In genomic region chr5:62475072-62475471, GRCh38 we compare ENCODE assay signal across 17 cellular contexts.
DNase-seq lines count a peak whose midpoint lies in the region; ATAC-seq and TF ChIP-seq lines count a peak whose summit lies in the region.
"Had no signal": no experiment of that assay in that cellular context is flagged by ENCODE, and none has a peak within 500 bp of the region (broad histone marks: within the 10 kb centered on the region; RNA-seq: fewer than 3 reads in every experiment).

No MANE protein-coding gene starts in this region.

- peak; percentile 31 for DNase-seq in BJ (ENCODE audit: low read depth)
- peak; percentile 25 for DNase-seq in amniotic stem cell (lab: John Stamatoyannopoulos, UW)
- peak; percentile 86 for DNase-seq in glomerular visceral epithelial cell (ENCODE audit: extremely low spot score)
- DNase-seq in caudate nucleus (lab: John Stamatoyannopoulos, UW) = no peak
- DNase-seq in activated naive CD8-positive, alpha-beta T cell treated with anti-CD3 and anti-CD28 coated beads, Interleukin-2, amount 50 U/mL, for 24 hours = no peak
- DNase-seq: C1 segment of cervical spinal cord; gastrocnemius medialis; left ventricle myocardium superior; NCI-H1105; NCI-H524 treated with DMSO at 0.1 percent for 48 hours; SIG-M5; stimulated activated CD8-positive, alpha-beta memory T cell treated with anti-CD3 and anti-CD28 coated beads, Interleukin-4, amount 100 ng/mL, for 48 hours had no signal

- 0 out of 2 replicates have a peak, but pooled peaks have one; percentile 6 for TF ChIP-seq RAD21 in Ishikawa (IDR thresholded peaks at IDR 0.05; ENCODE audit: low read depth)

- CTCF ChIA-PET in BJ (lab: Yijun Ruan, JAX) = interaction anchor here (0.6 to 1.7 kb wide), 2 partner anchors 11 to 77 kb away, joined by 3 to 5 read pairs; no protein-coding TSS in a partner anchor

- H3K9me3 Mint-ChIP-seq in activated naive CD8-positive, alpha-beta T cell treated with anti-CD3 and anti-CD28 coated beads, Interleukin-2, amount 50 U/mL, for 24 hours = no peaks in the 10 kb centered on the region
- H3K9me3 Mint-ChIP-seq: activated T-helper 1 cell treated with anti-CD3 and anti-CD28 coated beads, Interleukin-12 subunit alpha, Interleukin-12 subunit beta, Interleukin-2, Interleukin-4 antibody, amounts not matched to agents 30 ng/mL and 10 ng/mL and 1 ng/mL, durations not matched to agents 14 hours and 24 hours and 36 hours had no signal

- H3K4me1 Mint-ChIP-seq in activated naive CD8-positive, alpha-beta T cell treated with anti-CD3 and anti-CD28 coated beads, Interleukin-2, amount 50 U/mL, for 24 hours = no peaks in the 10 kb centered on the region

- H3K4me3 ChIP-seq in BJ (ENCODE audit: low read depth, low read length) = no peak overlapping the region
- H3K4me3 ChIP-seq: gastrocnemius medialis had no signal

- POLR2A ChIA-PET in BJ (lab: Charles Lee) = no interaction called here

- no peaks in the 10 kb centered on the region for H3K27me3 Mint-ChIP-seq in activated naive CD8-positive, alpha-beta T cell treated with anti-CD3 and anti-CD28 coated beads, Interleukin-2, amount 50 U/mL, for 24 hours

- no peak for ATAC-seq in activated naive CD8-positive, alpha-beta T cell treated with anti-CD3 and anti-CD28 coated beads, Interleukin-2, amount 50 U/mL, for 24 hours
- ATAC-seq in GM19467 (IDR thresholded peaks at IDR 0.05; ENCODE audit: unreplicated experiment) (no peak), HG03159 (IDR thresholded peaks at IDR 0.05; ENCODE audit: unreplicated experiment) (no peak)
- ATAC-seq: gastrocnemius medialis, left ventricle myocardium superior had no signal

- TF ChIP-seq EP300 in Ishikawa (IDR thresholded peaks at IDR 0.05; ENCODE audit: borderline replicate concordance) = 0 out of 2 replicates have a peak, but pooled peaks have one; percentile 53

- no peaks in the 10 kb centered on the region for H3K27me3 ChIP-seq in BJ (ENCODE audit: control insufficient read depth, insufficient read depth, low read length)
- H3K27me3 ChIP-seq: gastrocnemius medialis, neutrophil had no signal

- no peak for TF ChIP-seq CTCF in BJ (IDR thresholded peaks at IDR 0.05; ENCODE audit: insufficient read depth, low read depth, low read length)

- peaks cover 30% of the 10 kb centered on the region for H3K36me3 Mint-ChIP-seq in activated naive CD8-positive, alpha-beta T cell treated with anti-CD3 and anti-CD28 coated beads, Interleukin-2, amount 50 U/mL, for 24 hours (ENCODE audit: low read depth)

- H3K27ac ChIP-seq in caudate nucleus (ENCODE audit: low read depth, low read length) = no peak overlapping the region
- H3K27ac ChIP-seq: gastrocnemius medialis, neutrophil had no signal

- H3K4me3 Mint-ChIP-seq in activated naive CD8-positive, alpha-beta T cell treated with anti-CD3 and anti-CD28 coated beads, Interleukin-2, amount 50 U/mL, for 24 hours = no peak overlapping the region
- H3K4me3 Mint-ChIP-seq: activated T-helper 1 cell treated with anti-CD3 and anti-CD28 coated beads, Interleukin-12 subunit alpha, Interleukin-12 subunit beta, Interleukin-2, Interleukin-4 antibody, amounts not matched to agents 30 ng/mL and 10 ng/mL and 1 ng/mL, durations not matched to agents 14 hours and 24 hours and 36 hours had no signal

- H3K27ac Mint-ChIP-seq in activated naive CD8-positive, alpha-beta T cell treated with anti-CD3 and anti-CD28 coated beads, Interleukin-2, amount 50 U/mL, for 24 hours = no peak overlapping the region
- H3K27ac Mint-ChIP-seq: activated T-helper 1 cell treated with anti-CD3 and anti-CD28 coated beads, Interleukin-12 subunit alpha, Interleukin-12 subunit beta, Interleukin-2, Interleukin-4 antibody, amounts not matched to agents 30 ng/mL and 10 ng/mL and 1 ng/mL, durations not matched to agents 14 hours and 24 hours and 36 hours had no signal

- no peaks in the 10 kb centered on the region for H3K36me3 ChIP-seq in BJ (ENCODE audit: control insufficient read depth, insufficient read depth, low read length)
- H3K36me3 ChIP-seq: neutrophil had no signal

TF ChIP-seq in Ishikawa, 13 proteins besides CTCF, POLR2A, EP300 and RAD21:
- peak; percentile 23; the same call in 1 of the 2 replicates for TF ChIP-seq CEBPB (IDR thresholded peaks at IDR 0.05)
- no peak for TF ChIP-seq TAF1 (IDR thresholded peaks at IDR 0.05; ENCODE audit: low read depth)
- 0 out of 2 replicates have a peak, but pooled peaks have one; percentile 34 for TF ChIP-seq NFIC (IDR thresholded peaks at IDR 0.05)
- TF ChIP-seq TCF12 (IDR thresholded peaks at IDR 0.05; ENCODE audit: low read depth) = peak; percentile 59
- peak; percentile 67 for TF ChIP-seq TEAD4 (IDR thresholded peaks at IDR 0.05)
- TF ChIP-seq YY1 (IDR thresholded peaks at IDR 0.05; ENCODE audit: low read depth) = no peak
- TF ChIP-seq FOXM1 (IDR thresholded peaks at IDR 0.05; ENCODE audit: borderline replicate concordance, low read depth) = no peak

Comparison
In these comparisons a context has a peak if more than half of its experiments do, and no peak if none do; other contexts are left out.
1. DNase-seq: peak in BJ (single experiment), amniotic stem cell (single experiment) and glomerular visceral epithelial cell (single experiment); none in caudate nucleus (0 of 61) and activated naive CD8-positive, alpha-beta T cell treated with anti-CD3 and anti-CD28 coated beads, Interleukin-2, amount 50 U/mL, for 24 hours (single experiment).